20 cellular contexts compared by ENCODE assay signal in the genomic region with DNA sequence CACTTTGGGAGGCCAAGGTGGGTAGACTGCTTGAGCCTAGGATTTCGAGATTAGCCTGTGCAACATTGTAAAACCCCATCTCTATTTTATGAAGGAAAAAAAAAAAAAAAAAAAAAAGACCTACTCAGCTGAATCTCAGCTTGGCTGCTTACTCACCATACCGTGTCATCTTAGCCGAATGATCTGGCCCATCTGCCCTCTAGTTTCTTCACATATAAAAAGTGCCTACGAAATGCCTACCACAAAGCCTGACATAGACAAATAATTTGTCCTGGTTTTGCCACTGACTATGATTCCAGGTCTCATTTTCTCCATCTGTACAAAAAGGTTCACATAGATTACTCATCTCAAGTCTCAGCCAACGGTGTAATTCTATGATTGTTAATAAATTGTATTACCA. TPM values are rescaled to one million over a fixed set of nuclear protein-coding genes. Genes with fewer than 3 reads are reported as not detected.
A peak's percentile ranks its signal among the peaks of the same experiment; 100 is the strongest.
DNase-seq lines count a peak whose midpoint lies in the region; ATAC-seq, FAIRE-seq and TF ChIP-seq lines count a peak whose summit lies in the region.
"Had no signal": no experiment of that assay in that cellular context is flagged by ENCODE, and none has a peak within 500 bp of the region (broad histone marks: within the 10 kb centered on the region; RNA-seq: fewer than 3 reads in every experiment).

No MANE protein-coding gene starts in this region.

- no peak for FAIRE-seq in HepG2 (lab: Jason Lieb, UNC)
- FAIRE-seq: H54 had no signal

- H3K27me3 ChIP-seq in HepG2 (ENCODE audit: control insufficient read depth in 1 of 2, insufficient read depth in 2 of 2, low read length in 2 of 2) = no peaks in the 10 kb centered on the region
- H3K27me3 ChIP-seq in right lobe of liver = no peaks in the 10 kb centered on the region

- no peak for TF ChIP-seq RAD21 in HepG2 (CRISPR knock-in tag; IDR thresholded peaks at IDR 0.05)

- H3K27ac ChIP-seq in HepG2 (ENCODE audit: extremely low read length, insufficient read depth, low read length) (no peak overlapping the region), right lobe of liver (no peak overlapping the region)

- H3K9ac ChIP-seq in HepG2 (ENCODE audit: insufficient read depth, low read depth, low read length) = no peak overlapping the region

- H3K27ac Mint-ChIP-seq in activated CD4-positive, alpha-beta memory T cell treated with anti-CD3 and anti-CD28 coated beads, Interleukin-2, amount 10 ng/mL, durations not matched to agents 7 days and 5 days = peak overlapping the region; percentile 53
- no peak overlapping the region for H3K27ac Mint-ChIP-seq in naive thymus-derived CD8-positive, alpha-beta T cell

- H2AFZ ChIP-seq in HepG2 (ENCODE audit: low read length) = no peak overlapping the region

- POLR2A ChIA-PET in HepG2 (lab: Yijun Ruan, JAX) = no interaction called here
- POLR2A ChIA-PET in activated CD4-positive, alpha-beta memory T cell treated with anti-CD3 and anti-CD28 coated beads, Interleukin-2, amount 10 ng/mL, durations not matched to agents 7 days and 5 days (lab: Charles Lee) = interaction anchor here (1.6 to 2.4 kb wide), 2 partner anchors 9 kb away, joined by 3 to 16 read pairs; a partner anchor contains a TSS
- POLR2A ChIA-PET in naive thymus-derived CD8-positive, alpha-beta T cell (lab: Charles Lee) = interaction anchor here (0.7 kb wide), 1 partner anchor 114 kb away, joined by 4 read pairs; no protein-coding TSS in a partner anchor

- TF ChIP-seq POLR2A in HepG2 (IDR thresholded peaks at IDR 0.05; ENCODE audit: insufficient read depth in 1 of 2, low read depth in 2 of 2, low read length in 2 of 2) (no peak), right lobe of liver (IDR thresholded peaks at IDR 0.05) (no peak)

- H3K36me3 Mint-ChIP-seq in activated CD4-positive, alpha-beta memory T cell treated with anti-CD3 and anti-CD28 coated beads, Interleukin-2, amount 10 ng/mL, durations not matched to agents 7 days and 5 days (ENCODE audit: low read depth) = peaks cover 55% of the 10 kb centered on the region
- H3K36me3 Mint-ChIP-seq in naive thymus-derived CD8-positive, alpha-beta T cell = peaks cover 0 to 96% (median 15%) of the 10 kb centered on the region in 3 donors

- ATAC-seq in HepG2 (no peak), right lobe of liver (no peak), GM19328 (IDR thresholded peaks at IDR 0.05; ENCODE audit: unreplicated experiment) (no peak)
- no peak for ATAC-seq in naive thymus-derived CD8-positive, alpha-beta T cell
- ATAC-seq: PC-3 had no signal

- no peak overlapping the region for H3K4me2 ChIP-seq in HepG2 (ENCODE audit: low read depth, low read length)

- TF ChIP-seq CTCF in HepG2 (CRISPR knock-in tag; IDR thresholded peaks at IDR 0.05) (no peak), right lobe of liver (IDR thresholded peaks at IDR 0.05) (no peak), fibroblast of mammary gland (conservative IDR thresholded peaks at IDR 0.05; ENCODE audit: control insufficient read depth, insufficient read depth, low read depth, low read length) (no peak)

- 95% methylated on average over 5 of the region's 5 CpGs for WGBS in HepG2 (ENCODE audit: low lambda C conversion rate)
- 86% methylated on average over 5 of the region's 5 CpGs for WGBS in right lobe of liver (ENCODE audit: insufficient coverage, low coverage, low lambda C conversion rate, missing lambda C conversion rate)

- H3K4me3 ChIP-seq in HepG2 (replicated peaks in 1 of 3; ENCODE audit: insufficient read depth in 1 of 3, low read depth in 2 of 3, low read length in 3 of 3) (no peak overlapping the region), right lobe of liver (no peak overlapping the region), fibroblast of mammary gland (ENCODE audit: control insufficient read depth, low read depth, low read length) (no peak overlapping the region)

- in situ Hi-C loops in HepG2 (cut with HindIII; ENCODE audit: extremely low pct_ligation_motif_present, low pct_unique_long_range_greater_than_20kb) = no loop called here

- DNase-seq in HepG2 (ENCODE audit: low spot score) = no peak
- no peak for DNase-seq in right lobe of liver
- no peak for DNase-seq in activated CD4-positive, alpha-beta memory T cell treated with anti-CD3 and anti-CD28 coated beads, Interleukin-2, amount 10 ng/mL, durations not matched to agents 7 days and 5 days
- peak; percentile 61 for DNase-seq in fibroblast of mammary gland (ENCODE audit: low read depth)
- DNase-seq in NCI-H1417 treated with DMSO at 0.1 percent for 48 hours (lab: John Stamatoyannopoulos, UW) = no peak
- DNase-seq in cerebellum (ENCODE audit: low spot score) = no peak
- no peak for DNase-seq in naive thymus-derived CD8-positive, alpha-beta T cell
- DNase-seq: C1 segment of cervical spinal cord, MV-4-11, NCI-H1417, NCI-H2029, NCI-H510A, NCI-H774, PC-3 had no signal

- intact Hi-C loops in HepG2 (cut with micrococcal nuclease; ENCODE audit: unreplicated experiment) = no loop called here
- intact Hi-C loops in right lobe of liver (cut with DNase I) = no loop called here

- no peaks in the 10 kb centered on the region for H3K9me3 ChIP-seq in HepG2 (ENCODE audit: low read length)
- H3K9me3 ChIP-seq in right lobe of liver = no peaks in the 10 kb centered on the region

- H3K9me3 Mint-ChIP-seq in activated CD4-positive, alpha-beta memory T cell treated with anti-CD3 and anti-CD28 coated beads, Interleukin-2, amount 10 ng/mL, durations not matched to agents 7 days and 5 days = no peaks in the 10 kb centered on the region
- H3K9me3 Mint-ChIP-seq in naive thymus-derived CD8-positive, alpha-beta T cell = no peaks in the 10 kb centered on the region

- H3K79me2 ChIP-seq in HepG2 (ENCODE audit: insufficient read depth, low read length) = peaks cover 2% of the 10 kb centered on the region

- TF ChIP-seq EP300 in HepG2 (IDR thresholded peaks at IDR 0.05; ENCODE audit: low read depth in 2 of 2, low read length in 2 of 2) (no peak), HepG2 (CRISPR knock-in tag; IDR thresholded peaks at IDR 0.05; ENCODE audit: borderline replicate concordance) (no peak)

- no peak overlapping the region for H3K4me3 Mint-ChIP-seq in activated CD4-positive, alpha-beta memory T cell treated with anti-CD3 and anti-CD28 coated beads, Interleukin-2, amount 10 ng/mL, durations not matched to agents 7 days and 5 days
- no peak overlapping the region for H3K4me3 Mint-ChIP-seq in naive thymus-derived CD8-positive, alpha-beta T cell

- H3K4me1 ChIP-seq in HepG2 (ENCODE audit: insufficient read depth, low read length) (no peaks in the 10 kb centered on the region), right lobe of liver (no peaks in the 10 kb centered on the region)

- peaks cover 2% of the 10 kb centered on the region for H3K4me1 Mint-ChIP-seq in activated CD4-positive, alpha-beta memory T cell treated with anti-CD3 and anti-CD28 coated beads, Interleukin-2, amount 10 ng/mL, durations not matched to agents 7 days and 5 days
- peaks cover 2 to 11% (median 8%) of the 10 kb centered on the region in 4 donors for H3K4me1 Mint-ChIP-seq in naive thymus-derived CD8-positive, alpha-beta T cell

- CTCF ChIA-PET in HepG2 (lab: Yijun Ruan, JAX; ENCODE audit: low intra/inter-chr PET ratio, low total read pairs) = no interaction called here
- CTCF ChIA-PET in activated CD4-positive, alpha-beta memory T cell treated with anti-CD3 and anti-CD28 coated beads, Interleukin-2, amount 10 ng/mL, durations not matched to agents 7 days and 5 days (lab: Charles Lee) = interaction anchor here (0.6 to 1.0 kb wide), 6 partner anchors 9 to 232 kb away, joined by 3 to 5 read pairs (median 3); no protein-coding TSS in a partner anchor

- peaks cover 25 to 80% of the 10 kb centered on the region in 2 experiments; a peak in 4 of 5 replicates for H3K36me3 ChIP-seq in HepG2 (replicated peaks in 1 of 2; ENCODE audit: control insufficient read depth in 1 of 2, insufficient read depth in 2 of 2, low read length in 2 of 2)
- peaks cover 0 to 89% (median 38%) of the 10 kb centered on the region in 4 donors for H3K36me3 ChIP-seq in right lobe of liver

- TSS peak; percentile 26 for BruUV-seq in HepG2 (replicated peaks; lab: Mats Ljungman, UMichigan)

- H4K20me1 ChIP-seq in HepG2 (ENCODE audit: insufficient read depth, low read length) = no peaks in the 10 kb centered on the region

- H3K27me3 Mint-ChIP-seq in activated CD4-positive, alpha-beta memory T cell treated with anti-CD3 and anti-CD28 coated beads, Interleukin-2, amount 10 ng/mL, durations not matched to agents 7 days and 5 days = no peaks in the 10 kb centered on the region
- no peaks in the 10 kb centered on the region for H3K27me3 Mint-ChIP-seq in naive thymus-derived CD8-positive, alpha-beta T cell

RNA-seq across cellular contexts. Expression of a gene that starts 10.1 kb away (rescaled TPM):
- total RNA-seq in HepG2 (2016; rRNA removed; fragmentation: Illumina TruSeq; extraction: Trizol) (70.9 and 82.4 TPM in 2 replicates), right lobe of liver (10 to 100 TPM; 21.0 to 41.0 (median 24.1) TPM), cerebellum (46.0 TPM)
- total RNA-seq in HepG2 (2016; cell fraction: cytosol; rRNA removed; fragmentation: Illumina TruSeq; extraction: Trizol; ENCODE audit: low read depth) = 20.0 and 22.9 TPM in 2 replicates
- total RNA-seq in HepG2 (2016; cell fraction: insoluble cytoplasmic fraction; rRNA removed; fragmentation: Illumina TruSeq; extraction: Trizol) = 69.5 and 88.5 TPM in 2 replicates
- total RNA-seq in HepG2 (2016; cell fraction: membrane; rRNA removed; fragmentation: Illumina TruSeq; extraction: Trizol) = 38.1 and 41.9 TPM in 2 replicates
- total RNA-seq in HepG2 (2016; cell fraction: nucleus; rRNA removed; fragmentation: Illumina TruSeq; extraction: Trizol) = 32.8 and 33.7 TPM in 2 replicates
- polyA plus RNA-seq in HepG2 (2011; rRNA removed) = 19.4 and 20.7 TPM in 2 replicates
- polyA plus RNA-seq in HepG2 (2011; cell fraction: cytosol; rRNA removed) = 28.6 and 29.8 TPM in 2 replicates
- 20.6 and 25.2 TPM in 2 replicates for polyA plus RNA-seq in HepG2 (2011; cell fraction: nucleus; rRNA removed)
- polyA plus RNA-seq in HepG2 (2012) = 30.0 and 42.8 TPM in 2 replicates
- polyA plus RNA-seq in HepG2 (2016; cell fraction: cytosol; fragmentation: Illumina TruSeq; extraction: Trizol; ENCODE audit: low read depth) = 14.9 and 15.9 TPM in 2 replicates
- polyA plus RNA-seq in HepG2 (2016; cell fraction: insoluble cytoplasmic fraction; fragmentation: Illumina TruSeq; extraction: Trizol; ENCODE audit: low read depth) = 79.4 and 80.8 TPM in 2 replicates
- 26.6 and 28.0 TPM in 2 replicates for polyA plus RNA-seq in HepG2 (2016; cell fraction: membrane; fragmentation: Illumina TruSeq; extraction: Trizol; ENCODE audit: low read depth)
- polyA plus RNA-seq in HepG2 (2016; cell fraction: nucleus; fragmentation: Illumina TruSeq; extraction: Trizol; ENCODE audit: insufficient read depth, low read depth) = 44.1 and 48.9 TPM in 2 replicates
- polyA minus RNA-seq in HepG2 (2011; rRNA and poly(A)+ RNA removed; ENCODE audit: low replicate concordance) = 24.3 and 31.1 TPM in 2 replicates
- 17.2 and 17.3 TPM in 2 replicates for polyA minus RNA-seq in HepG2 (2011; cell fraction: cytosol; rRNA and poly(A)+ RNA removed)
- 32.8 and 37.0 TPM in 2 replicates for polyA minus RNA-seq in HepG2 (2011; cell fraction: nucleus; rRNA and poly(A)+ RNA removed)
- 10 to 100 TPM; 40.8 to 41.7 TPM for total RNA-seq in activated CD4-positive, alpha-beta memory T cell treated with anti-CD3 and anti-CD28 coated beads, Interleukin-2, amount 10 ng/mL, durations not matched to agents 7 days and 5 days
- total RNA-seq in naive thymus-derived CD8-positive, alpha-beta T cell = 10 to 100 TPM; 41.7 to 51.0 TPM
- polyA plus RNA-seq in naive thymus-derived CD8-positive, alpha-beta T cell = 10 to 100 TPM; 48.2 to 71.3 (median 61.7) TPM

RNA-seq across cellular contexts. Expression of a gene that starts 12.3 kb away (rescaled TPM):
- total RNA-seq in HepG2 (2016; rRNA removed; fragmentation: Illumina TruSeq; extraction: Trizol) (0.04 TPM in 1 of 2 replicates, not detected in the other), right lobe of liver (under 1 TPM in 2 of 6 experiments, not detected in 4; 0.42 to 0.43 TPM), cerebellum (8.3 TPM)
- not detected in 2 replicates for total RNA-seq in HepG2 (2016; cell fraction: cytosol; rRNA removed; fragmentation: Illumina TruSeq; extraction: Trizol; ENCODE audit: low read depth)
- not detected in 2 replicates for total RNA-seq in HepG2 (2016; cell fraction: insoluble cytoplasmic fraction; rRNA removed; fragmentation: Illumina TruSeq; extraction: Trizol)
- total RNA-seq in HepG2 (2016; cell fraction: membrane; rRNA removed; fragmentation: Illumina TruSeq; extraction: Trizol) = not detected in 2 replicates
- not detected in 2 replicates for total RNA-seq in HepG2 (2016; cell fraction: nucleus; rRNA removed; fragmentation: Illumina TruSeq; extraction: Trizol)
- 0.21 and 0.57 TPM in 2 replicates for polyA plus RNA-seq in HepG2 (2011; rRNA removed)
- 0.10 and 0.27 TPM in 2 replicates for polyA plus RNA-seq in HepG2 (2011; cell fraction: cytosol; rRNA removed)
- polyA plus RNA-seq in HepG2 (2011; cell fraction: nucleus; rRNA removed) = 0.32 and 0.38 TPM in 2 replicates
- 0.23 and 0.41 TPM in 2 replicates for polyA plus RNA-seq in HepG2 (2012)
- polyA plus RNA-seq in HepG2 (2016; cell fraction: cytosol; fragmentation: Illumina TruSeq; extraction: Trizol; ENCODE audit: low read depth) = not detected in 2 replicates
- polyA plus RNA-seq in HepG2 (2016; cell fraction: insoluble cytoplasmic fraction; fragmentation: Illumina TruSeq; extraction: Trizol; ENCODE audit: low read depth) = not detected in 2 replicates
- polyA plus RNA-seq in HepG2 (2016; cell fraction: membrane; fragmentation: Illumina TruSeq; extraction: Trizol; ENCODE audit: low read depth) = not detected in 2 replicates
- polyA plus RNA-seq in HepG2 (2016; cell fraction: nucleus; fragmentation: Illumina TruSeq; extraction: Trizol; ENCODE audit: insufficient read depth, low read depth) = not detected in 2 replicates
- polyA minus RNA-seq in HepG2 (2011; rRNA and poly(A)+ RNA removed; ENCODE audit: low replicate concordance) = 0.14 and 1.1 TPM in 2 replicates
- not detected in 2 replicates for polyA minus RNA-seq in HepG2 (2011; cell fraction: cytosol; rRNA and poly(A)+ RNA removed)
- polyA minus RNA-seq in HepG2 (2011; cell fraction: nucleus; rRNA and poly(A)+ RNA removed) = 0.52 TPM in 1 of 2 replicates, not detected in the other
- 1 to 10 TPM; 2.6 to 2.8 TPM for total RNA-seq in activated CD4-positive, alpha-beta memory T cell treated with anti-CD3 and anti-CD28 coated beads, Interleukin-2, amount 10 ng/mL, durations not matched to agents 7 days and 5 days
- not detected for total RNA-seq in naive thymus-derived CD8-positive, alpha-beta T cell
- under 1 TPM in 2 of 3 donors, not detected in 1; 0.12 to 0.25 TPM for polyA plus RNA-seq in naive thymus-derived CD8-positive, alpha-beta T cell
- total RNA-seq: Daoy had no signal

RNA-seq across cellular contexts. Expression of a gene that starts 32.9 kb away (rescaled TPM):
- total RNA-seq in HepG2 (2016; rRNA removed; fragmentation: Illumina TruSeq; extraction: Trizol) (not detected in 2 replicates), right lobe of liver (under 1 TPM in 3 of 6 experiments, not detected in 3; 0.26 to 0.37 (median 0.31) TPM), cerebellum (1.9 TPM)
- not detected in 2 replicates for total RNA-seq in HepG2 (2016; cell fraction: cytosol; rRNA removed; fragmentation: Illumina TruSeq; extraction: Trizol; ENCODE audit: low read depth)
- total RNA-seq in HepG2 (2016; cell fraction: insoluble cytoplasmic fraction; rRNA removed; fragmentation: Illumina TruSeq; extraction: Trizol) = not detected in 2 replicates
- total RNA-seq in HepG2 (2016; cell fraction: membrane; rRNA removed; fragmentation: Illumina TruSeq; extraction: Trizol) = not detected in 2 replicates
- not detected in 2 replicates for total RNA-seq in HepG2 (2016; cell fraction: nucleus; rRNA removed; fragmentation: Illumina TruSeq; extraction: Trizol)
- polyA plus RNA-seq in HepG2 (2011; rRNA removed) = not detected in 2 replicates
- not detected in 2 replicates for polyA plus RNA-seq in HepG2 (2011; cell fraction: cytosol; rRNA removed)
- not detected in 2 replicates for polyA plus RNA-seq in HepG2 (2011; cell fraction: nucleus; rRNA removed)
- polyA plus RNA-seq in HepG2 (2012) = not detected in 2 replicates
- not detected in 2 replicates for polyA plus RNA-seq in HepG2 (2016; cell fraction: cytosol; fragmentation: Illumina TruSeq; extraction: Trizol; ENCODE audit: low read depth)
- not detected in 2 replicates for polyA plus RNA-seq in HepG2 (2016; cell fraction: insoluble cytoplasmic fraction; fragmentation: Illumina TruSeq; extraction: Trizol; ENCODE audit: low read depth)
- polyA plus RNA-seq in HepG2 (2016; cell fraction: membrane; fragmentation: Illumina TruSeq; extraction: Trizol; ENCODE audit: low read depth) = not detected in 2 replicates
- polyA plus RNA-seq in HepG2 (2016; cell fraction: nucleus; fragmentation: Illumina TruSeq; extraction: Trizol; ENCODE audit: insufficient read depth, low read depth) = 0.68 TPM in 1 of 2 replicates, not detected in the other
- not detected in 2 replicates for polyA minus RNA-seq in HepG2 (2011; rRNA and poly(A)+ RNA removed; ENCODE audit: low replicate concordance)
- not detected in 2 replicates for polyA minus RNA-seq in HepG2 (2011; cell fraction: cytosol; rRNA and poly(A)+ RNA removed)
- not detected in 2 replicates for polyA minus RNA-seq in HepG2 (2011; cell fraction: nucleus; rRNA and poly(A)+ RNA removed)
- total RNA-seq in activated CD4-positive, alpha-beta memory T cell treated with anti-CD3 and anti-CD28 coated beads, Interleukin-2, amount 10 ng/mL, durations not matched to agents 7 days and 5 days = under 1 TPM in 1 of 2 experiments, not detected in 1; 0.38 TPM
- under 1 TPM in 1 of 2 experiments, not detected in 1; 0.29 TPM for total RNA-seq in naive thymus-derived CD8-positive, alpha-beta T cell
- polyA plus RNA-seq in naive thymus-derived CD8-positive, alpha-beta T cell = not detected
- total RNA-seq: A673, HT1080, SK-MEL-5 had no signal

RNA-seq across cellular contexts. Expression of a gene that starts 41.8 kb away (rescaled TPM):
- total RNA-seq in HepG2 (2016; rRNA removed; fragmentation: Illumina TruSeq; extraction: Trizol) (not detected in 2 replicates), right lobe of liver (not detected), cerebellum (not detected)
- not detected in 2 replicates for total RNA-seq in HepG2 (2016; cell fraction: cytosol; rRNA removed; fragmentation: Illumina TruSeq; extraction: Trizol; ENCODE audit: low read depth)
- total RNA-seq in HepG2 (2016; cell fraction: insoluble cytoplasmic fraction; rRNA removed; fragmentation: Illumina TruSeq; extraction: Trizol) = not detected in 2 replicates
- not detected in 2 replicates for total RNA-seq in HepG2 (2016; cell fraction: membrane; rRNA removed; fragmentation: Illumina TruSeq; extraction: Trizol)
- not detected in 2 replicates for total RNA-seq in HepG2 (2016; cell fraction: nucleus; rRNA removed; fragmentation: Illumina TruSeq; extraction: Trizol)
- not detected in 2 replicates for polyA plus RNA-seq in HepG2 (2011; rRNA removed)
- polyA plus RNA-seq in HepG2 (2011; cell fraction: cytosol; rRNA removed) = not detected in 2 replicates
- polyA plus RNA-seq in HepG2 (2011; cell fraction: nucleus; rRNA removed) = not detected in 2 replicates
- polyA plus RNA-seq in HepG2 (2012) = not detected in 2 replicates
- not detected in 2 replicates for polyA plus RNA-seq in HepG2 (2016; cell fraction: cytosol; fragmentation: Illumina TruSeq; extraction: Trizol; ENCODE audit: low read depth)
- not detected in 2 replicates for polyA plus RNA-seq in HepG2 (2016; cell fraction: insoluble cytoplasmic fraction; fragmentation: Illumina TruSeq; extraction: Trizol; ENCODE audit: low read depth)
- not detected in 2 replicates for polyA plus RNA-seq in HepG2 (2016; cell fraction: membrane; fragmentation: Illumina TruSeq; extraction: Trizol; ENCODE audit: low read depth)
- not detected in 2 replicates for polyA plus RNA-seq in HepG2 (2016; cell fraction: nucleus; fragmentation: Illumina TruSeq; extraction: Trizol; ENCODE audit: insufficient read depth, low read depth)
- not detected in 2 replicates for polyA minus RNA-seq in HepG2 (2011; rRNA and poly(A)+ RNA removed; ENCODE audit: low replicate concordance)
- not detected in 2 replicates for polyA minus RNA-seq in HepG2 (2011; cell fraction: cytosol; rRNA and poly(A)+ RNA removed)
- polyA minus RNA-seq in HepG2 (2011; cell fraction: nucleus; rRNA and poly(A)+ RNA removed) = not detected in 2 replicates
- not detected for total RNA-seq in activated CD4-positive, alpha-beta memory T cell treated with anti-CD3 and anti-CD28 coated beads, Interleukin-2, amount 10 ng/mL, durations not matched to agents 7 days and 5 days
- total RNA-seq in naive thymus-derived CD8-positive, alpha-beta T cell = not detected
- not detected for polyA plus RNA-seq in naive thymus-derived CD8-positive, alpha-beta T cell
- total RNA-seq: A673, Daoy, HT1080, PC-3, SK-MEL-5 had no signal

RNA-seq across cellular contexts. Expression of a gene that starts 50.5 kb away (rescaled TPM):
- 43.6 and 58.0 TPM in 2 replicates for total RNA-seq in HepG2 (2016; rRNA removed; fragmentation: Illumina TruSeq; extraction: Trizol)
- 6.4 and 6.6 TPM in 2 replicates for total RNA-seq in HepG2 (2016; cell fraction: cytosol; rRNA removed; fragmentation: Illumina TruSeq; extraction: Trizol; ENCODE audit: low read depth)
- total RNA-seq in HepG2 (2016; cell fraction: insoluble cytoplasmic fraction; rRNA removed; fragmentation: Illumina TruSeq; extraction: Trizol) = 41.8 and 55.7 TPM in 2 replicates
- 10.6 and 12.5 TPM in 2 replicates for total RNA-seq in HepG2 (2016; cell fraction: membrane; rRNA removed; fragmentation: Illumina TruSeq; extraction: Trizol)
- total RNA-seq in HepG2 (2016; cell fraction: nucleus; rRNA removed; fragmentation: Illumina TruSeq; extraction: Trizol) = 20.1 and 24.7 TPM in 2 replicates
- polyA plus RNA-seq in HepG2 (2011; rRNA removed) = 11.0 and 11.2 TPM in 2 replicates
- 8.9 and 12.7 TPM in 2 replicates for polyA plus RNA-seq in HepG2 (2011; cell fraction: cytosol; rRNA removed)
- 5.3 and 8.1 TPM in 2 replicates for polyA plus RNA-seq in HepG2 (2011; cell fraction: nucleus; rRNA removed)
- 17.4 and 19.9 TPM in 2 replicates for polyA plus RNA-seq in HepG2 (2012)
- polyA plus RNA-seq in HepG2 (2016; cell fraction: cytosol; fragmentation: Illumina TruSeq; extraction: Trizol; ENCODE audit: low read depth) = 4.0 TPM in 2 replicates
- 50.8 and 53.6 TPM in 2 replicates for polyA plus RNA-seq in HepG2 (2016; cell fraction: insoluble cytoplasmic fraction; fragmentation: Illumina TruSeq; extraction: Trizol; ENCODE audit: low read depth)
- polyA plus RNA-seq in HepG2 (2016; cell fraction: membrane; fragmentation: Illumina TruSeq; extraction: Trizol; ENCODE audit: low read depth) = 7.6 and 9.4 TPM in 2 replicates
- polyA plus RNA-seq in HepG2 (2016; cell fraction: nucleus; fragmentation: Illumina TruSeq; extraction: Trizol; ENCODE audit: insufficient read depth, low read depth) = 20.3 and 24.6 TPM in 2 replicates
- 11.1 and 14.7 TPM in 2 replicates for polyA minus RNA-seq in HepG2 (2011; rRNA and poly(A)+ RNA removed; ENCODE audit: low replicate concordance)
- 12.5 and 14.8 TPM in 2 replicates for polyA minus RNA-seq in HepG2 (2011; cell fraction: cytosol; rRNA and poly(A)+ RNA removed)
- 10.7 and 11.2 TPM in 2 replicates for polyA minus RNA-seq in HepG2 (2011; cell fraction: nucleus; rRNA and poly(A)+ RNA removed)
- total RNA-seq in right lobe of liver = 10 to 100 TPM in 4 of 6 experiments, 1 to 10 TPM in 2; 8.5 to 14.7 (median 11.6) TPM
- total RNA-seq in activated CD4-positive, alpha-beta memory T cell treated with anti-CD3 and anti-CD28 coated beads, Interleukin-2, amount 10 ng/mL, durations not matched to agents 7 days and 5 days = 10 to 100 TPM; 29.8 to 30.6 TPM
- total RNA-seq in cerebellum = 16.9 TPM
- total RNA-seq in naive thymus-derived CD8-positive, alpha-beta T cell = 10 to 100 TPM; 29.4 to 29.5 TPM
- polyA plus RNA-seq in naive thymus-derived CD8-positive, alpha-beta T cell = 10 to 100 TPM; 17.6 to 24.2 (median 20.1) TPM
